Comparison of ENCODE assay signal across 27 cellular contexts in genomic region chrX:362937-363620, GRCh38.
"Had no signal": no experiment of that assay in that cellular context is flagged by ENCODE, and none has a peak within 500 bp of the region (broad histone marks: within the 10 kb centered on the region; RNA-seq: fewer than 3 reads in every experiment).

No MANE protein-coding gene starts in this region.

- H3K4me1 ChIP-seq: adrenal gland, body of pancreas, gastroesophageal sphincter, right lobe of liver, vagina had no signal

- H3K4me1 Mint-ChIP-seq: activated naive CD8-positive, alpha-beta T cell treated with anti-CD3 and anti-CD28 coated beads for 36 hours had no signal

- FAIRE-seq: endothelial cell of umbilical vein had no signal

- H3K4me3 ChIP-seq: adrenal gland, body of pancreas, gastroesophageal sphincter, hepatocyte, right lobe of liver, thoracic aorta, vagina had no signal

- H3K27me3 Mint-ChIP-seq: activated naive CD8-positive, alpha-beta T cell treated with anti-CD3 and anti-CD28 coated beads for 36 hours; effector memory CD8-positive, alpha-beta T cell; naive thymus-derived CD8-positive, alpha-beta T cell; stimulated activated naive CD8-positive, alpha-beta T cell treated with anti-CD3 and anti-CD28 coated beads, Interleukin-15, Interleukin-2, amounts not matched to agents 100 ng/mL and 50 ng/mL, for 24 hours; T-helper 17 cell had no signal

- H3K27ac Mint-ChIP-seq: activated naive CD4-positive, alpha-beta T cell treated with anti-CD3 and anti-CD28 coated beads for 36 hours; activated naive CD8-positive, alpha-beta T cell treated with anti-CD3 and anti-CD28 coated beads for 36 hours; effector memory CD8-positive, alpha-beta T cell; stimulated activated naive CD8-positive, alpha-beta T cell treated with anti-CD3 and anti-CD28 coated beads, Interleukin-15, Interleukin-2, amounts not matched to agents 100 ng/mL and 50 ng/mL, for 24 hours; T-helper 17 cell had no signal

- DNase-seq: activated CD4-positive, alpha-beta T cell treated with anti-CD3 and anti-CD28 coated beads for 48 hours; activated CD4-positive, alpha-beta T cell treated with anti-CD3 and anti-CD28 coated beads, Interleukin-2, amount 50 U/mL, for 48 hours; activated CD8-positive, alpha-beta memory T cell treated with anti-CD3 and anti-CD28 coated beads for 24 hours; activated effector memory CD4-positive, alpha-beta T cell treated with Interleukin-2 at 50 U/mL for 16 hours; activated naive CD4-positive, alpha-beta T cell treated with anti-CD3 and anti-CD28 coated beads for 36 hours; activated naive CD8-positive, alpha-beta T cell treated with anti-CD3 and anti-CD28 coated beads for 36 hours; adrenal gland; body of pancreas; cortex of kidney; effector memory CD8-positive, alpha-beta T cell; islet precursor cell; left cardiac atrium; midbrain; naive thymus-derived CD8-positive, alpha-beta T cell; right lobe of liver; stimulated activated CD4-positive, alpha-beta T cell treated with anti-CD3 and anti-CD28 coated beads, Interleukin-12 subunit alpha, Interleukin-12 subunit beta, amount 100 ng/mL, for 4 hours; stimulated activated CD4-positive, alpha-beta T cell treated with anti-CD3 and anti-CD28 coated beads, Interleukin-4, amount 100 ng/mL, for 1 hour; T-helper 17 cell; T1000; trophoblast cell; WERI-Rb-1 had no signal

- H3K27ac ChIP-seq: adrenal gland, body of pancreas, gastroesophageal sphincter, hepatocyte, right lobe of liver, thoracic aorta, vagina, WERI-Rb-1 had no signal

- H3K4me3 Mint-ChIP-seq: activated naive CD4-positive, alpha-beta T cell treated with anti-CD3 and anti-CD28 coated beads for 36 hours; activated naive CD8-positive, alpha-beta T cell treated with anti-CD3 and anti-CD28 coated beads for 36 hours; effector memory CD8-positive, alpha-beta T cell; stimulated activated naive CD8-positive, alpha-beta T cell treated with anti-CD3 and anti-CD28 coated beads, Interleukin-15, Interleukin-2, amounts not matched to agents 100 ng/mL and 50 ng/mL, for 24 hours; T-helper 17 cell had no signal

- H3K9me3 ChIP-seq: right lobe of liver had no signal

- H3K36me3 ChIP-seq: adrenal gland, right lobe of liver had no signal
